1 cellular context compared by ENCODE assay signal in the genomic region with DNA sequence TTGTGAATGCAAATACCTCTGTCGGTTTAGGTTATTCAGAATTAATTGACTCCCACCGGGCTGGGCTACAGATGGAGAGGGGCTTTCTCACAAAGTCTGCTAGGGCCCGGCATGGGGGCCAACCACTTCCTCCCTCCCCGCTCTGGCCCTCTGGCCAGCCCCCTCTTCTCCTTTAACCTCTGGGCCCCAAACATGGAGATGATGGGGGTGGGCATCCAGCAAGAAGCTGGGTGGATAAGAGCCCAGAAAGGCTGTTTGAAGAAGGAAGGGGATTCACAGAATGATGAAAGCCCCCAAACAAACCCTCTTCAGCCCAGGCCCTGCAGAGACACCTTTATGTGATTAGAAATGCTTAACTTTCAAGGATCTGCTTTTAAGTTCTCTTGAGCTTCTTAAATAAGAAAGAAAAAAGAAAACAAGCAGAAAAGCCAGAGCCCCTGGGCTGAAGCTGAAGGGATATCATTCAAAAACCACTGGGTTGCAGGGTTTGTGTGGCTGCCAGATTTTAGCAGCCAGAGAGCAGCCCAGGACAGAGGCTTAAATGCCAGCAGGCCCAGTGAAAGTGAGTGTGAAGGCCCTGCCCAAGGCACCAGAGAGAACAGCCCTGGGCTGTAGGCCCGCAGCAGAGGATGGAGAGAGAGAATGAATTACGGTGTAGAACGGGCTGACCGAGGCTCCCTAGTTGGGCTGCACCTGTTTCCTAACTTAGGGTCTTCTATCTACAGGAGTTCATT.
A peak's percentile ranks its signal among the peaks of the same experiment; 100 is the strongest.
TF ChIP-seq lines count a peak whose summit lies in the region.

No MANE protein-coding gene starts in this region.

TF ChIP-seq in H1, 55 proteins besides CTCF, POLR2A, EP300 and RAD21 (continued from another document):
- TF ChIP-seq, protein P1, sequence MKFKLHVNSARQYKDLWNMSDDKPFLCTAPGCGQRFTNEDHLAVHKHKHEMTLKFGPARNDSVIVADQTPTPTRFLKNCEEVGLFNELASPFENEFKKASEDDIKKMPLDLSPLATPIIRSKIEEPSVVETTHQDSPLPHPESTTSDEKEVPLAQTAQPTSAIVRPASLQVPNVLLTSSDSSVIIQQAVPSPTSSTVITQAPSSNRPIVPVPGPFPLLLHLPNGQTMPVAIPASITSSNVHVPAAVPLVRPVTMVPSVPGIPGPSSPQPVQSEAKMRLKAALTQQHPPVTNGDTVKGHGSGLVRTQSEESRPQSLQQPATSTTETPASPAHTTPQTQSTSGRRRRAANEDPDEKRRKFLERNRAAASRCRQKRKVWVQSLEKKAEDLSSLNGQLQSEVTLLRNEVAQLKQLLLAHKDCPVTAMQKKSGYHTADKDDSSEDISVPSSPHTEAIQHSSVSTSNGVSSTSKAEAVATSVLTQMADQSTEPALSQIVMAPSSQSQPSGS (IDR thresholded peaks at IDR 0.05; ENCODE audit: low read length) = no peak
- TF ChIP-seq, protein P2, sequence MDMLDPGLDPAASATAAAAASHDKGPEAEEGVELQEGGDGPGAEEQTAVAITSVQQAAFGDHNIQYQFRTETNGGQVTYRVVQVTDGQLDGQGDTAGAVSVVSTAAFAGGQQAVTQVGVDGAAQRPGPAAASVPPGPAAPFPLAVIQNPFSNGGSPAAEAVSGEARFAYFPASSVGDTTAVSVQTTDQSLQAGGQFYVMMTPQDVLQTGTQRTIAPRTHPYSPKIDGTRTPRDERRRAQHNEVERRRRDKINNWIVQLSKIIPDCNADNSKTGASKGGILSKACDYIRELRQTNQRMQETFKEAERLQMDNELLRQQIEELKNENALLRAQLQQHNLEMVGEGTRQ (IDR thresholded peaks at IDR 0.05; ENCODE audit: low read length) = no peak
- TF ChIP-seq BCL11A (IDR thresholded peaks at IDR 0.05; ENCODE audit: low read depth in 2 of 2, low read length in 2 of 2) = no peak
- TF ChIP-seq KDM5A (IDR thresholded peaks at IDR 0.05; ENCODE audit: low read length) = no peak
- TF ChIP-seq CHD1 (IDR thresholded peaks at IDR 0.05; ENCODE audit: low read depth, low read length) = no peak
- TF ChIP-seq SIX5 (IDR thresholded peaks at IDR 0.05; ENCODE audit: low read depth, low read length) = no peak
- TF ChIP-seq TAF7 (optimal IDR thresholded peaks at IDR 0.05; ENCODE audit: borderline replicate concordance, low read depth, low read length) = no peak
- 0 out of 2 replicates have a peak, but pooled peaks have one; percentile 60 for TF ChIP-seq RBBP5 (IDR thresholded peaks at IDR 0.05; ENCODE audit: borderline replicate concordance, low read depth, low read length)
- TF ChIP-seq SP4 (IDR thresholded peaks at IDR 0.05; ENCODE audit: low read length) = no peak
- TF ChIP-seq POLR2AphosphoS5 (IDR thresholded peaks at IDR 0.05; ENCODE audit: low read depth, low read length) = no peak
- TF ChIP-seq RFX5 (IDR thresholded peaks at IDR 0.05; ENCODE audit: borderline replicate concordance, low read depth, low read length) = no peak
- TF ChIP-seq TEAD4 (IDR thresholded peaks at IDR 0.05; ENCODE audit: low read depth, low read length) = no peak
- no peak for TF ChIP-seq CHD2 (IDR thresholded peaks at IDR 0.05; ENCODE audit: low read length)
- TF ChIP-seq BACH1 (IDR thresholded peaks at IDR 0.05; ENCODE audit: low read length) = no peak
- no peak for TF ChIP-seq TBP (IDR thresholded peaks at IDR 0.05; ENCODE audit: low read depth, low read length)
- no peak for TF ChIP-seq TAF1 (IDR thresholded peaks at IDR 0.05; ENCODE audit: low read depth, low read length)
- TF ChIP-seq FOSL1 (IDR thresholded peaks at IDR 0.05; ENCODE audit: insufficient read depth, low read depth, low read length) = no peak
- no peak for TF ChIP-seq SUZ12 (IDR thresholded peaks at IDR 0.05; ENCODE audit: low read length)
- TF ChIP-seq TCF12 (IDR thresholded peaks at IDR 0.05; ENCODE audit: low read depth, low read length) = no peak
- TF ChIP-seq, protein P3, sequence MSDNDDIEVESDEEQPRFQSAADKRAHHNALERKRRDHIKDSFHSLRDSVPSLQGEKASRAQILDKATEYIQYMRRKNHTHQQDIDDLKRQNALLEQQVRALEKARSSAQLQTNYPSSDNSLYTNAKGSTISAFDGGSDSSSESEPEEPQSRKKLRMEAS (IDR thresholded peaks at IDR 0.05) = no peak
- no peak for TF ChIP-seq ZNF274 (IDR thresholded peaks at IDR 0.05; ENCODE audit: borderline replicate concordance, extremely low read depth, low read length)
- TF ChIP-seq KDM1A (IDR thresholded peaks at IDR 0.05; ENCODE audit: borderline replicate concordance, low read length) = no peak
- TF ChIP-seq JUN (IDR thresholded peaks at IDR 0.05; ENCODE audit: low read depth, low read length) = no peak
- no peak for TF ChIP-seq MAFK (IDR thresholded peaks at IDR 0.05; ENCODE audit: low read depth, low read length)
